Comparison of ENCODE assay signal across 8 cellular contexts in genomic region chr10:31031205-31031665, GRCh38. TPM values are rescaled to one million over a fixed set of nuclear protein-coding genes. Genes with fewer than 3 reads are reported as not detected.
DNase-seq lines count a peak whose midpoint lies in the region; ATAC-seq, FAIRE-seq and TF ChIP-seq lines count a peak whose summit lies in the region.

No MANE protein-coding gene starts in this region.

- H3K27me3 ChIP-seq in mesenchymal stem cell (ENCODE audit: control insufficient read depth in 1 of 2, insufficient read depth in 1 of 2, low read length in 2 of 2) = no peaks in the 10 kb centered on the region

- peak overlapping the region; percentile 79 for H2BK5ac ChIP-seq in mesenchymal stem cell (ENCODE audit: low read depth, low read length, poor library complexity, severe bottlenecking)

- peak overlapping the region; percentile 99 for H2AFZ ChIP-seq in mesenchymal stem cell (ENCODE audit: low read depth, low read length)

- H3K4me1 Mint-ChIP-seq in central memory CD8-positive, alpha-beta T cell = no peaks in the 10 kb centered on the region

- peaks cover 10% of the 10 kb centered on the region for H3K36me3 Mint-ChIP-seq in central memory CD8-positive, alpha-beta T cell (ENCODE audit: insufficient read depth)

- FAIRE-seq in urothelium cell line (lab: Jason Lieb, UNC) = no peak

- peak overlapping the region; percentile 96 for H4K8ac ChIP-seq in mesenchymal stem cell (ENCODE audit: low read length)

- peak overlapping the region; percentile 13 to 98 for H3K4ac ChIP-seq in mesenchymal stem cell (ENCODE audit: low read depth in 1 of 2, low read length in 2 of 2)

- peak overlapping the region; percentile 96 for H3K27ac Mint-ChIP-seq in central memory CD8-positive, alpha-beta T cell (ENCODE audit: low read depth)

- H3K36me3 ChIP-seq in mesenchymal stem cell (ENCODE audit: control insufficient read depth in 1 of 2, insufficient read depth in 2 of 2, low read depth in 1 of 2, low read length in 2 of 2) = no peaks in the 10 kb centered on the region

- peak overlapping the region; percentile 73 for H3K4me2 ChIP-seq in mesenchymal stem cell (ENCODE audit: low read length, poor library complexity, severe bottlenecking)

- H2BK120ac ChIP-seq in mesenchymal stem cell (ENCODE audit: low read depth, low read length) = peak overlapping the region; percentile 97

- peak overlapping the region; percentile 86 for H3K27ac ChIP-seq in mesenchymal stem cell (ENCODE audit: low read length, poor library complexity, severe bottlenecking)

- H4K91ac ChIP-seq in mesenchymal stem cell (ENCODE audit: low read length) = peak overlapping the region; percentile 98

- no peak overlapping the region for H3K23ac ChIP-seq in mesenchymal stem cell (ENCODE audit: low read length in 2 of 2)

- H2BK12ac ChIP-seq in mesenchymal stem cell (ENCODE audit: low read length in 2 of 2) = peak overlapping the region; percentile 73 to 90

- H3K9ac ChIP-seq in mesenchymal stem cell (ENCODE audit: low read length) = peak overlapping the region; percentile 97

- H3K4me3 ChIP-seq in Jurkat, Clone E6-1 (ENCODE audit: low read length) = peak overlapping the region; percentile 61
- H3K4me3 ChIP-seq in mesenchymal stem cell (ENCODE audit: insufficient read depth in 1 of 2, low read depth in 1 of 2, low read length in 2 of 2) = peak overlapping the region; percentile 81 to 88

- ATAC-seq in GM21576 (IDR thresholded peaks at IDR 0.05; ENCODE audit: unreplicated experiment) = peak; percentile 79
- no peak for ATAC-seq in central memory CD8-positive, alpha-beta T cell (replicated peaks; ENCODE audit: extremely low read depth, poor library complexity, severe bottlenecking)

- no peaks in the 10 kb centered on the region for H3K9me3 Mint-ChIP-seq in central memory CD8-positive, alpha-beta T cell

- H3K27me3 Mint-ChIP-seq in central memory CD8-positive, alpha-beta T cell = no peaks in the 10 kb centered on the region

- peak overlapping the region; percentile 89 for H2AK5ac ChIP-seq in mesenchymal stem cell (ENCODE audit: low read length, severe bottlenecking)

- peak overlapping the region in 1 of 2 experiments; percentile 94 for H3K14ac ChIP-seq in mesenchymal stem cell (ENCODE audit: low read length in 2 of 2)

- 4% methylated on average over 13 of the region's 16 CpGs for WGBS in mesenchymal stem cell

- peaks cover 10% of the 10 kb centered on the region for H3K79me1 ChIP-seq in mesenchymal stem cell (replicated peaks; ENCODE audit: low read length, poor library complexity, severe bottlenecking)

- H2BK15ac ChIP-seq in mesenchymal stem cell (ENCODE audit: low read depth, poor library complexity, severe bottlenecking) = peak overlapping the region; percentile 45

- peak overlapping the region; percentile 91 to 97 for H3K18ac ChIP-seq in mesenchymal stem cell (ENCODE audit: low read depth in 1 of 2, low read length in 2 of 2)

- no peaks in the 10 kb centered on the region for H3K9me3 ChIP-seq in mesenchymal stem cell (ENCODE audit: control insufficient read depth, low read length)

- H3K4me3 Mint-ChIP-seq in central memory CD8-positive, alpha-beta T cell = peak overlapping the region; percentile 88

- no peaks in the 10 kb centered on the region for H3K4me1 ChIP-seq in mesenchymal stem cell (ENCODE audit: control insufficient read depth, insufficient read depth, low read depth, low read length)

- no peak for TF ChIP-seq CTCF in GM10266 (IDR thresholded peaks at IDR 0.05; ENCODE audit: control insufficient read depth, insufficient read depth, low read depth, missing control alignments)

- DNase-seq in GM10266 (ENCODE audit: extremely low spot score) (peak; percentile 87), mesenchymal stem cell (peak; percentile 90), urothelium cell line (ENCODE audit: low spot score) (peak; percentile 88), DMS114 treated with DMSO at 0.1 percent for 48 hours (lab: John Stamatoyannopoulos, UW; ENCODE audit: unreplicated experiment) (no peak), ecto neural progenitor cell (ENCODE audit: low spot score) (no peak)
- DNase-seq in Jurkat, Clone E6-1 (ENCODE audit: low read depth, low spot score) = no peak
- DNase-seq in central memory CD8-positive, alpha-beta T cell (ENCODE audit: low spot score in 2 of 2) = no peak

RNA-seq across cellular contexts. Expression of gene ZNF438, which starts 0.4 kb away (rescaled TPM):
- 5.1 TPM for polyA plus RNA-seq in Jurkat, Clone E6-1 (2012; ENCODE audit: insufficient read depth, insufficient read length)
- 3.4 TPM for polyA plus RNA-seq in mesenchymal stem cell (2013, experiment 1 of 2)
- 3.5 TPM for polyA plus RNA-seq in mesenchymal stem cell (2013, experiment 2 of 2)

Comparison
In these comparisons a context has a peak if more than half of its experiments do, and no peak if none do; other contexts are left out.
1. DNase-seq: peak in GM10266 (single experiment), mesenchymal stem cell (single experiment) and urothelium cell line (single experiment); none in Jurkat, Clone E6-1 (single experiment), central memory CD8-positive, alpha-beta T cell (0 of 2), DMS114 treated with DMSO at 0.1 percent for 48 hours (single experiment) and ecto neural progenitor cell (single experiment).